ENCODE assay signal across 8 cellular contexts in the genomic region with DNA sequence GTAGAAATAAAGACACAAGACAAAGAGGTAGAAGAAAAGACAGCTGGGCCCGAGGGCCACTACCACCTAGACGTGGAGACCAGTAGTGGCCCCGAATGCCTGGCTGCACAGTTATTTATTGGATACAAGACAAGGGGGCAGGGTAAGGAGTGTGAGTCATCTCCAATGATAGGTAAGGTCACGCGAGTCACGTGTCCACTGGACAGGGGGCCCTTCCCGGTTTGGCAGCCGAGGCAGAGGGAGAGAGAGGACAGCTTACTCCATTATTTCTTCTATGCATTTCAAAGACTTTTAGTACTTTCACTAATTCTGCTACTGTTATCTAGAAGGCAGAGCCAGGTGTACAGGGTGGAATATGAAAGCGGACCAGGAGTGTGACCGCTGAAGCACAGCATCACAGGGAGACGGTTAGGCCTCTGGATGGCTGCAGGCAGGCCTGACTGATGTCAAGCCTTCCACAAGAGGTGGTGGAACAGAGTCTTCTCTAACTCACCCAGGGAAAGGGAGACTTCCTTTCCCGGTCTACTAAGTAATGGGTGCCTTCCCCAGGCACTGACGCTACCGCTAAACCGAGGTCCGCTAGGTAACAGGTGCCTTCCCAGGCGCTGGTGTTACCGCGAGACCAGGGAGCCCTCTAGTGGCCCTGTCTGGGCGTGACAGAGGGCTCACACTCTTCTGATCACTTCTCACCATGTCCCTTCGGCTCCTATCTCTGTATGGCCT. TPM values are rescaled to one million over a fixed set of nuclear protein-coding genes. Genes with fewer than 3 reads are reported as not detected.
A peak's percentile ranks its signal among the peaks of the same experiment; 100 is the strongest.
DNase-seq lines count a peak whose midpoint lies in the region; ATAC-seq, FAIRE-seq and TF ChIP-seq lines count a peak whose summit lies in the region.

No MANE protein-coding gene starts in this region.

- no peak for TF ChIP-seq EP300 in HepG2 (IDR thresholded peaks at IDR 0.05; ENCODE audit: low read depth in 2 of 2, low read length in 2 of 2)
- TF ChIP-seq EP300 in HepG2 (CRISPR knock-in tag; IDR thresholded peaks at IDR 0.05; ENCODE audit: borderline replicate concordance): no peak

- intact Hi-C loops in HepG2 (cut with micrococcal nuclease; ENCODE audit: unreplicated experiment): loop anchor here (1.0 kb wide), 2 partner anchors 76 to 83 kb away; no protein-coding TSS in a partner anchor

- TF ChIP-seq CTCF in HepG2 (CRISPR knock-in tag; IDR thresholded peaks at IDR 0.05): peak; percentile 96

- WGBS in HepG2 (ENCODE audit: low lambda C conversion rate): 2% methylated on average over 15 of the region's 21 CpGs

- no TSS peak for BruUV-seq in HepG2 (replicated peaks; lab: Mats Ljungman, UMichigan)

- H3K36me3 ChIP-seq in H7 (replicated peaks; ENCODE audit: control insufficient read depth, insufficient read depth, low read length): no peaks in the 10 kb centered on the region
- no peaks in the 10 kb centered on the region for H3K36me3 ChIP-seq in HepG2 (replicated peaks in 1 of 2; ENCODE audit: control insufficient read depth in 1 of 2, insufficient read depth in 2 of 2, low read length in 2 of 2)

- in situ Hi-C loops in HepG2 (cut with HindIII; ENCODE audit: extremely low pct_ligation_motif_present, low pct_unique_long_range_greater_than_20kb): loop anchor here (5.0 kb wide), 1 partner anchor 78 kb away; no protein-coding TSS in a partner anchor

- H3K27ac ChIP-seq in caudate nucleus (ENCODE audit: low read depth, low read length): no peak overlapping the region
- H3K27ac ChIP-seq in HepG2 (ENCODE audit: extremely low read length, insufficient read depth, low read length): no peak overlapping the region

- peak; percentile 86 for FAIRE-seq in G401.6 (lab: Jason Lieb, UNC)
- peak; percentile 73 for FAIRE-seq in HepG2 (lab: Jason Lieb, UNC)

- no peaks in the 10 kb centered on the region for H3K27me3 ChIP-seq in H7 (ENCODE audit: control insufficient read depth, insufficient read depth, low read length)
- no peaks in the 10 kb centered on the region; a peak in 1 of 5 replicates for H3K27me3 ChIP-seq in HepG2 (ENCODE audit: control insufficient read depth in 1 of 2, insufficient read depth in 2 of 2, low read length in 2 of 2)

- no peak overlapping the region for H3K9ac ChIP-seq in HepG2 (ENCODE audit: insufficient read depth, low read depth, low read length)

- TF ChIP-seq RAD21 in HepG2 (CRISPR knock-in tag; IDR thresholded peaks at IDR 0.05): peak; percentile 91

- H3K4me3 ChIP-seq in H7 (ENCODE audit: insufficient read depth, low read depth, low read length) (no peak overlapping the region), HepG2 (replicated peaks in 1 of 3; ENCODE audit: insufficient read depth in 1 of 3, low read depth in 2 of 3, low read length in 3 of 3) (peak overlapping the region; percentile 55 to 67 (median 56))

- H3K79me2 ChIP-seq in HepG2 (ENCODE audit: insufficient read depth, low read length): no peaks in the 10 kb centered on the region

- CTCF ChIA-PET in HepG2 (lab: Yijun Ruan, JAX; ENCODE audit: low intra/inter-chr PET ratio, low total read pairs): interaction anchor here (0.6 to 1.8 kb wide), 4 partner anchors 75 to 86 kb away, joined by 3 to 8 read pairs (median 6); a partner anchor contains a TSS

- DNase-seq in H7: peak; percentile 66
- DNase-seq in NCI-H146 treated with DMSO at 0.1 percent for 48 hours (lab: John Stamatoyannopoulos, UW; ENCODE audit: unreplicated experiment): peak; percentile 39
- peak in 38 of 61 donors; percentile 5 to 64 (median 21) for DNase-seq in caudate nucleus (lab: John Stamatoyannopoulos, UW)
- DNase-seq in HepG2 (ENCODE audit: low spot score): peak; percentile 60
- DNase-seq in stimulated activated CD8-positive, alpha-beta memory T cell treated with anti-CD3 and anti-CD28 coated beads, Interleukin-12 subunit alpha, Interleukin-12 subunit beta, amount 100 ng/mL, for 1 hour (ENCODE audit: low read depth): peak; percentile 57

- H4K20me1 ChIP-seq in HepG2 (ENCODE audit: insufficient read depth, low read length): no peaks in the 10 kb centered on the region

- POLR2A ChIA-PET in HepG2 (lab: Yijun Ruan, JAX): interaction anchor here (1.5 to 2.2 kb wide), 2 partner anchors 75 to 87 kb away, joined by 4 to 8 read pairs; a partner anchor contains a TSS

- H3K4me2 ChIP-seq in HepG2 (ENCODE audit: low read depth, low read length): peak overlapping the region; percentile 96

- no peak overlapping the region for H2AFZ ChIP-seq in HepG2 (ENCODE audit: low read length)

- H3K9me3 ChIP-seq in HepG2 (ENCODE audit: low read length): no peaks in the 10 kb centered on the region

- no peak for TF ChIP-seq POLR2A in HepG2 (IDR thresholded peaks at IDR 0.05; ENCODE audit: insufficient read depth in 1 of 2, low read depth in 2 of 2, low read length in 2 of 2)

- peak; percentile 80 to 81 for ATAC-seq in activated CD4-positive, CD25-positive, alpha-beta regulatory T cell treated with anti-CD3 and anti-CD28 coated beads, Interleukin-2, amount 50 U/mL, for 24 hours
- ATAC-seq in HepG2 (peak; percentile 89), HG03571 (IDR thresholded peaks at IDR 0.05; ENCODE audit: unreplicated experiment) (no peak)

- peaks cover 45% of the 10 kb centered on the region for H3K4me1 ChIP-seq in HepG2 (ENCODE audit: insufficient read depth, low read length)

RNA-seq across cellular contexts. Expression of a gene that starts 44.9 kb away (rescaled TPM):
- 2.4 and 3.7 TPM in 2 replicates for total RNA-seq in H7 (2014; rRNA removed; shearing (Covaris generic))
- total RNA-seq in HepG2 (2016; rRNA removed; fragmentation: Illumina TruSeq; extraction: Trizol): 3.3 and 4.6 TPM in 2 replicates
- total RNA-seq in HepG2 (2016; cell fraction: cytosol; rRNA removed; fragmentation: Illumina TruSeq; extraction: Trizol; ENCODE audit: low read depth): 1.4 and 1.6 TPM in 2 replicates
- 2.5 and 3.5 TPM in 2 replicates for total RNA-seq in HepG2 (2016; cell fraction: insoluble cytoplasmic fraction; rRNA removed; fragmentation: Illumina TruSeq; extraction: Trizol)
- 2.9 and 3.2 TPM in 2 replicates for total RNA-seq in HepG2 (2016; cell fraction: membrane; rRNA removed; fragmentation: Illumina TruSeq; extraction: Trizol)
- 5.5 and 8.4 TPM in 2 replicates for total RNA-seq in HepG2 (2016; cell fraction: nucleus; rRNA removed; fragmentation: Illumina TruSeq; extraction: Trizol)
- polyA plus RNA-seq in HepG2 (2011; rRNA removed): 3.7 and 4.3 TPM in 2 replicates
- polyA plus RNA-seq in HepG2 (2011; cell fraction: cytosol; rRNA removed): 1.7 and 2.0 TPM in 2 replicates
- polyA plus RNA-seq in HepG2 (2011; cell fraction: nucleus; rRNA removed): 6.3 and 6.5 TPM in 2 replicates
- polyA plus RNA-seq in HepG2 (2012): 2.2 and 2.3 TPM in 2 replicates
- 0.35 and 0.73 TPM in 2 replicates for polyA plus RNA-seq in HepG2 (2016; cell fraction: cytosol; fragmentation: Illumina TruSeq; extraction: Trizol; ENCODE audit: low read depth)
- polyA plus RNA-seq in HepG2 (2016; cell fraction: insoluble cytoplasmic fraction; fragmentation: Illumina TruSeq; extraction: Trizol; ENCODE audit: low read depth): 2.7 and 4.4 TPM in 2 replicates
- polyA plus RNA-seq in HepG2 (2016; cell fraction: membrane; fragmentation: Illumina TruSeq; extraction: Trizol; ENCODE audit: low read depth): 0.68 and 0.76 TPM in 2 replicates
- 7.6 and 8.7 TPM in 2 replicates for polyA plus RNA-seq in HepG2 (2016; cell fraction: nucleus; fragmentation: Illumina TruSeq; extraction: Trizol; ENCODE audit: insufficient read depth, low read depth)
- polyA minus RNA-seq in HepG2 (2011; rRNA and poly(A)+ RNA removed; ENCODE audit: low replicate concordance): 5.5 and 7.9 TPM in 2 replicates
- 0.69 and 1.4 TPM in 2 replicates for polyA minus RNA-seq in HepG2 (2011; cell fraction: cytosol; rRNA and poly(A)+ RNA removed)
- 5.2 and 8.7 TPM in 2 replicates for polyA minus RNA-seq in HepG2 (2011; cell fraction: nucleus; rRNA and poly(A)+ RNA removed)

RNA-seq across cellular contexts. Expression of a gene that starts 45.0 kb away (rescaled TPM):
- total RNA-seq in H7 (2014; rRNA removed; shearing (Covaris generic)): 31.1 and 39.9 TPM in 2 replicates
- 94.2 and 132 TPM in 2 replicates for total RNA-seq in HepG2 (2016; rRNA removed; fragmentation: Illumina TruSeq; extraction: Trizol)
- 28.5 and 31.5 TPM in 2 replicates for total RNA-seq in HepG2 (2016; cell fraction: cytosol; rRNA removed; fragmentation: Illumina TruSeq; extraction: Trizol; ENCODE audit: low read depth)
- total RNA-seq in HepG2 (2016; cell fraction: insoluble cytoplasmic fraction; rRNA removed; fragmentation: Illumina TruSeq; extraction: Trizol): 97.0 and 128 TPM in 2 replicates
- total RNA-seq in HepG2 (2016; cell fraction: membrane; rRNA removed; fragmentation: Illumina TruSeq; extraction: Trizol): 48.0 and 54.1 TPM in 2 replicates
- total RNA-seq in HepG2 (2016; cell fraction: nucleus; rRNA removed; fragmentation: Illumina TruSeq; extraction: Trizol): 40.3 and 43.2 TPM in 2 replicates
- polyA plus RNA-seq in HepG2 (2011; rRNA removed): 6.0 and 7.8 TPM in 2 replicates
- polyA plus RNA-seq in HepG2 (2011; cell fraction: cytosol; rRNA removed): 3.6 and 4.9 TPM in 2 replicates
- 2.2 and 3.6 TPM in 2 replicates for polyA plus RNA-seq in HepG2 (2011; cell fraction: nucleus; rRNA removed)
- polyA plus RNA-seq in HepG2 (2012): 26.2 and 31.0 TPM in 2 replicates
- polyA plus RNA-seq in HepG2 (2016; cell fraction: cytosol; fragmentation: Illumina TruSeq; extraction: Trizol; ENCODE audit: low read depth): 18.8 and 28.8 TPM in 2 replicates
- 142 and 150 TPM in 2 replicates for polyA plus RNA-seq in HepG2 (2016; cell fraction: insoluble cytoplasmic fraction; fragmentation: Illumina TruSeq; extraction: Trizol; ENCODE audit: low read depth)
- polyA plus RNA-seq in HepG2 (2016; cell fraction: membrane; fragmentation: Illumina TruSeq; extraction: Trizol; ENCODE audit: low read depth): 30.5 and 41.3 TPM in 2 replicates
- polyA plus RNA-seq in HepG2 (2016; cell fraction: nucleus; fragmentation: Illumina TruSeq; extraction: Trizol; ENCODE audit: insufficient read depth, low read depth): 61.7 and 69.5 TPM in 2 replicates
- 0.76 and 3.3 TPM in 2 replicates for polyA minus RNA-seq in HepG2 (2011; rRNA and poly(A)+ RNA removed; ENCODE audit: low replicate concordance)
- polyA minus RNA-seq in HepG2 (2011; cell fraction: cytosol; rRNA and poly(A)+ RNA removed): 4.6 and 4.7 TPM in 2 replicates
- 8.6 and 11.2 TPM in 2 replicates for polyA minus RNA-seq in HepG2 (2011; cell fraction: nucleus; rRNA and poly(A)+ RNA removed)

RNA-seq across cellular contexts. Expression of a gene that starts 51.9 kb away (rescaled TPM):
- 25.3 and 31.1 TPM in 2 replicates for total RNA-seq in H7 (2014; rRNA removed; shearing (Covaris generic))
- not detected in 2 replicates for total RNA-seq in HepG2 (2016; rRNA removed; fragmentation: Illumina TruSeq; extraction: Trizol)
- not detected in 2 replicates for total RNA-seq in HepG2 (2016; cell fraction: cytosol; rRNA removed; fragmentation: Illumina TruSeq; extraction: Trizol; ENCODE audit: low read depth)
- total RNA-seq in HepG2 (2016; cell fraction: insoluble cytoplasmic fraction; rRNA removed; fragmentation: Illumina TruSeq; extraction: Trizol): not detected in 2 replicates
- not detected in 2 replicates for total RNA-seq in HepG2 (2016; cell fraction: membrane; rRNA removed; fragmentation: Illumina TruSeq; extraction: Trizol)
- not detected in 2 replicates for total RNA-seq in HepG2 (2016; cell fraction: nucleus; rRNA removed; fragmentation: Illumina TruSeq; extraction: Trizol)
- not detected in 2 replicates for polyA plus RNA-seq in HepG2 (2011; rRNA removed)
- polyA plus RNA-seq in HepG2 (2011; cell fraction: cytosol; rRNA removed): not detected in 2 replicates
- not detected in 2 replicates for polyA plus RNA-seq in HepG2 (2011; cell fraction: nucleus; rRNA removed)
- not detected in 2 replicates for polyA plus RNA-seq in HepG2 (2012)
- not detected in 2 replicates for polyA plus RNA-seq in HepG2 (2016; cell fraction: cytosol; fragmentation: Illumina TruSeq; extraction: Trizol; ENCODE audit: low read depth)
- not detected in 2 replicates for polyA plus RNA-seq in HepG2 (2016; cell fraction: insoluble cytoplasmic fraction; fragmentation: Illumina TruSeq; extraction: Trizol; ENCODE audit: low read depth)
- not detected in 2 replicates for polyA plus RNA-seq in HepG2 (2016; cell fraction: membrane; fragmentation: Illumina TruSeq; extraction: Trizol; ENCODE audit: low read depth)
- polyA plus RNA-seq in HepG2 (2016; cell fraction: nucleus; fragmentation: Illumina TruSeq; extraction: Trizol; ENCODE audit: insufficient read depth, low read depth): not detected in 2 replicates
- not detected in 2 replicates for polyA minus RNA-seq in HepG2 (2011; rRNA and poly(A)+ RNA removed; ENCODE audit: low replicate concordance)
- polyA minus RNA-seq in HepG2 (2011; cell fraction: cytosol; rRNA and poly(A)+ RNA removed): not detected in 2 replicates
- polyA minus RNA-seq in HepG2 (2011; cell fraction: nucleus; rRNA and poly(A)+ RNA removed): not detected in 2 replicates

Comparison
In these comparisons a context has a peak if more than half of its experiments do, and no peak if none do; other contexts are left out.
1. RNA of a gene that starts 51.9 kb away (total RNA-seq): 25.3 to 31.1 TPM in H7; not detected in HepG2; every median in the first group is over 10 times any median in the second.
2. Peak in every context shown above with its lines, with median percentiles within 50 percentile points of each other: DNase-seq.